Comparison of ENCODE assay signal across 13 cellular contexts in the genomic region with DNA sequence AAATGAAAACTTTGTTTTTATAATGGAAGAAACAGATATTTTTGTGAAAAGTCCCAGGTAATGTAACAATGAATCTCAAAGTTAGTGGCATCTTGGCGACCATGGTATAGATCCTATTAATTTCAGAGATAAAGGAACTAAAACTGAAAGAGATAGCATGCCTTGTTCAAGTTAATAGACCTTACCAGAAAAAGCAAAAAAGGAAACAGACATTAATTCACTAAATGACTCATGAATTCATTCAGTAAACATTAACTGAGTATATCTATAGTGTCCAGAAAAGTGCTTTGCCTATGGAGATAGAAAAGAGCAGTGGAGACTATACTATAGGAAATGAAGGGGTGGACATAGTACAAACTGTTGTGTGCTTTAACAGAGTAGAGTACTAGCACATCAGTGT.
DNase-seq lines count a peak whose midpoint lies in the region; ATAC-seq and TF ChIP-seq lines count a peak whose summit lies in the region.
"Had no signal": no experiment of that assay in that cellular context is flagged by ENCODE, and none has a peak within 500 bp of the region (broad histone marks: within the 10 kb centered on the region; RNA-seq: fewer than 3 reads in every experiment).

No MANE protein-coding gene starts in this region.

- intact Hi-C loops in gastrocnemius medialis (cut with DNase I; ENCODE audit: low total_unique reads) = no loop called here

- H3K4me1 Mint-ChIP-seq in nephron progenitor cell = no peaks in the 10 kb centered on the region
- H3K4me1 Mint-ChIP-seq: neural progenitor cell had no signal

- no peak overlapping the region for H3K4me3 ChIP-seq in gastrocnemius medialis
- H3K4me3 ChIP-seq: body of pancreas, HAP-1, lung, neural progenitor cell, SK-N-MC had no signal

- no peaks in the 10 kb centered on the region for H3K9me3 Mint-ChIP-seq in nephron progenitor cell
- H3K9me3 Mint-ChIP-seq: neural progenitor cell had no signal

- no peaks in the 10 kb centered on the region for H3K9me3 ChIP-seq in gastrocnemius medialis
- H3K9me3 ChIP-seq: body of pancreas, HAP-1 had no signal

- H3K4me1 ChIP-seq in gastrocnemius medialis = no peaks in the 10 kb centered on the region
- H3K4me1 ChIP-seq: body of pancreas, neural progenitor cell had no signal

- H3K27ac ChIP-seq in gastrocnemius medialis = no peak overlapping the region
- H3K27ac ChIP-seq: body of pancreas, C4-2B, neural progenitor cell, SK-N-MC had no signal

- no peak for TF ChIP-seq POLR2A in gastrocnemius medialis (IDR thresholded peaks at IDR 0.05)

- in situ Hi-C loops in gastrocnemius medialis (cut with MboI; ENCODE audit: low sequenced_read_pairs in 4 of 4) = no loop called here

- H3K36me3 ChIP-seq in gastrocnemius medialis = no peaks in the 10 kb centered on the region
- H3K36me3 ChIP-seq: HAP-1, neural progenitor cell had no signal

- H3K36me3 Mint-ChIP-seq in nephron progenitor cell (ENCODE audit: low read depth) = no peaks in the 10 kb centered on the region
- H3K36me3 Mint-ChIP-seq: neural progenitor cell had no signal

- no peak for TF ChIP-seq CTCF in gastrocnemius medialis (IDR thresholded peaks at IDR 0.05 in 4 of 5, conservative IDR thresholded peaks at IDR 0.05 in 1 of 5)
- TF ChIP-seq CTCF in nephron progenitor cell (IDR thresholded peaks at IDR 0.05) = no peak

- no peak overlapping the region for H3K4me3 Mint-ChIP-seq in nephron progenitor cell
- H3K4me3 Mint-ChIP-seq: neural progenitor cell had no signal

- no peaks in the 10 kb centered on the region for H3K27me3 ChIP-seq in gastrocnemius medialis
- H3K27me3 ChIP-seq: body of pancreas, neural progenitor cell had no signal

- ATAC-seq in GM19351 (IDR thresholded peaks at IDR 0.05; ENCODE audit: unreplicated experiment) = peak; percentile 80
- ATAC-seq in HG02623 (IDR thresholded peaks at IDR 0.05; ENCODE audit: unreplicated experiment) = peak; percentile 79
- peak; percentile 84 for ATAC-seq in HG03196 (IDR thresholded peaks at IDR 0.05; ENCODE audit: unreplicated experiment)
- no peak for ATAC-seq in gastrocnemius medialis
- ATAC-seq: body of pancreas had no signal

- no peak overlapping the region for H3K27ac Mint-ChIP-seq in nephron progenitor cell
- H3K27ac Mint-ChIP-seq: neural progenitor cell had no signal

- H3K27me3 Mint-ChIP-seq in nephron progenitor cell (ENCODE audit: low read depth, poor library complexity) = peaks cover 5% of the 10 kb centered on the region

- DNase-seq in NCI-H2081 treated with DMSO at 0.1 percent for 48 hours (lab: John Stamatoyannopoulos, UW) (no peak), gastrocnemius medialis (no peak), nephron progenitor cell (no peak), DMS53 (lab: John Stamatoyannopoulos, UW) (no peak)
- DNase-seq: body of pancreas had no signal

Comparison
In these comparisons a context has a peak if more than half of its experiments do, and no peak if none do; other contexts are left out.
1. ATAC-seq: peak in GM19351 (single experiment), HG02623 (single experiment) and HG03196 (single experiment); none in gastrocnemius medialis (0 of 2).